ENCODE assay signal across 8 cellular contexts in genomic region chr1:166910396-166910994, GRCh38. TPM values are rescaled to one million over a fixed set of nuclear protein-coding genes. Genes with fewer than 3 reads are reported as not detected.
A peak's percentile ranks its signal among the peaks of the same experiment; 100 is the strongest.
DNase-seq lines count a peak whose midpoint lies in the region; ATAC-seq, FAIRE-seq and TF ChIP-seq lines count a peak whose summit lies in the region.

No MANE protein-coding gene starts in this region.

- H3K9ac ChIP-seq in astrocyte (ENCODE audit: low read length): no peak overlapping the region

- H4K20me1 ChIP-seq in astrocyte (ENCODE audit: insufficient read depth, low read length): no peaks in the 10 kb centered on the region

- H3K27me3 ChIP-seq in astrocyte (ENCODE audit: insufficient read depth, low read length): peaks cover 12% of the 10 kb centered on the region

- H3K9me3 ChIP-seq in astrocyte (ENCODE audit: insufficient read depth, low read depth, low read length): peaks cover 5% of the 10 kb centered on the region

- H3K79me2 ChIP-seq in astrocyte (ENCODE audit: insufficient read depth, low read length): no peaks in the 10 kb centered on the region

- H3K27ac ChIP-seq in 22Rv1: no peak overlapping the region
- no peak overlapping the region for H3K27ac ChIP-seq in astrocyte (ENCODE audit: low read depth, low read length)

- no peak overlapping the region for H3K4me3 ChIP-seq in astrocyte (ENCODE audit: insufficient read depth, low read depth, low read length)

- no peak overlapping the region for H3K4me2 ChIP-seq in astrocyte (ENCODE audit: low read length)

- no peak overlapping the region for H2AFZ ChIP-seq in astrocyte (ENCODE audit: low read depth, low read length)

- H3K36me3 Mint-ChIP-seq in T-helper 2 cell treated with Interferon-gamma antibody and Interleukin-4, amounts not matched to agents 5 μg/mL and 100 μg/mL, for 36 hours (ENCODE audit: low read depth): peaks cover 9% of the 10 kb centered on the region
- H3K36me3 Mint-ChIP-seq in astrocyte (ENCODE audit: low read depth, unreplicated experiment): peaks cover 2% of the 10 kb centered on the region

- DNase-seq in NCI-H187 treated with DMSO at 0.1 percent for 48 hours (lab: John Stamatoyannopoulos, UW) (peak; percentile 96), astrocyte (ENCODE audit: low read depth) (peak; percentile 91), hypothalamus (lab: John Stamatoyannopoulos, UW) (peak in 34 of 51 donors; percentile 2 to 81 (median 46))
- peak; percentile 74 for DNase-seq in T-helper 2 cell treated with Interferon-gamma antibody and Interleukin-4, amounts not matched to agents 5 μg/mL and 100 μg/mL, for 36 hours (ENCODE audit: low spot score)
- DNase-seq in stimulated activated CD4-positive, alpha-beta T cell treated with anti-CD3 and anti-CD28 coated beads, Interleukin-12 subunit alpha, Interleukin-12 subunit beta, amount 100 ng/mL, for 4 hours: peak; percentile 57

- no peak overlapping the region for H3K4me3 Mint-ChIP-seq in T-helper 2 cell treated with Interferon-gamma antibody and Interleukin-4, amounts not matched to agents 5 μg/mL and 100 μg/mL, for 36 hours
- H3K4me3 Mint-ChIP-seq in astrocyte (ENCODE audit: unreplicated experiment): no peak overlapping the region

- peaks cover 11% of the 10 kb centered on the region for H3K9me3 Mint-ChIP-seq in T-helper 2 cell treated with Interferon-gamma antibody and Interleukin-4, amounts not matched to agents 5 μg/mL and 100 μg/mL, for 36 hours
- H3K9me3 Mint-ChIP-seq in astrocyte (ENCODE audit: unreplicated experiment): peaks cover 2% of the 10 kb centered on the region

- peaks cover 6% of the 10 kb centered on the region for H3K27me3 Mint-ChIP-seq in T-helper 2 cell treated with Interferon-gamma antibody and Interleukin-4, amounts not matched to agents 5 μg/mL and 100 μg/mL, for 36 hours (ENCODE audit: low read depth)
- no peaks in the 10 kb centered on the region for H3K27me3 Mint-ChIP-seq in astrocyte (ENCODE audit: low read depth, unreplicated experiment)

- TF ChIP-seq CTCF in 22Rv1 (IDR thresholded peaks at IDR 0.05) (peak; percentile 92), astrocyte (IDR thresholded peaks at IDR 0.05; ENCODE audit: insufficient read depth, low read depth, low read length) (peak; percentile 77)

- peak; percentile 5 for FAIRE-seq in astrocyte (lab: Jason Lieb, UNC)

- no peak overlapping the region for H3K27ac Mint-ChIP-seq in T-helper 2 cell treated with Interferon-gamma antibody and Interleukin-4, amounts not matched to agents 5 μg/mL and 100 μg/mL, for 36 hours
- no peak overlapping the region for H3K27ac Mint-ChIP-seq in astrocyte (ENCODE audit: unreplicated experiment)

- TF ChIP-seq POLR2A in GM18505 (IDR thresholded peaks at IDR 0.05; ENCODE audit: borderline replicate concordance, extremely low read depth, insufficient read depth, insufficient read length): no peak

- peaks cover 26% of the 10 kb centered on the region for H3K4me1 Mint-ChIP-seq in T-helper 2 cell treated with Interferon-gamma antibody and Interleukin-4, amounts not matched to agents 5 μg/mL and 100 μg/mL, for 36 hours (ENCODE audit: low read depth)
- H3K4me1 Mint-ChIP-seq in astrocyte (ENCODE audit: low read depth, unreplicated experiment): peaks cover 53% of the 10 kb centered on the region

- ATAC-seq in GM18505 (IDR thresholded peaks at IDR 0.05; ENCODE audit: unreplicated experiment) (peak; percentile 92), HG02981 (IDR thresholded peaks at IDR 0.05; ENCODE audit: unreplicated experiment) (peak; percentile 96)

- H3K36me3 ChIP-seq in astrocyte (ENCODE audit: insufficient read depth, low read length): no peaks in the 10 kb centered on the region

- peaks cover 14% of the 10 kb centered on the region for H3K4me1 ChIP-seq in astrocyte (ENCODE audit: insufficient read depth, low read length)

RNA-seq across cellular contexts. Expression of gene TADA1, which starts 34.4 kb away (rescaled TPM):
- total RNA-seq in astrocyte: 9.3 and 9.9 TPM in 2 replicates

Comparison
In these comparisons a context has a peak if more than half of its experiments do, and no peak if none do; other contexts are left out.
1. DNase-seq: peak in every context shown above with its lines; median percentile 96 in NCI-H187 treated with DMSO at 0.1 percent for 48 hours; 91 in astrocyte; 74 in T-helper 2 cell treated with Interferon-gamma antibody and Interleukin-4, amounts not matched to agents 5 μg/mL and 100 μg/mL, for 36 hours; 57 in stimulated activated CD4-positive, alpha-beta T cell treated with anti-CD3 and anti-CD28 coated beads, Interleukin-12 subunit alpha, Interleukin-12 subunit beta, amount 100 ng/mL, for 4 hours; 46 in hypothalamus.